9 cellular contexts compared by ENCODE assay signal in genomic region chr10:100510533-100511308, GRCh38. TPM values are rescaled to one million over a fixed set of nuclear protein-coding genes. Genes with fewer than 3 reads are reported as not detected.
DNase-seq lines count a peak whose midpoint lies in the region; ATAC-seq, FAIRE-seq and TF ChIP-seq lines count a peak whose summit lies in the region.
"Had no signal": no experiment of that assay in that cellular context is flagged by ENCODE, and none has a peak within 500 bp of the region (broad histone marks: within the 10 kb centered on the region; RNA-seq: fewer than 3 reads in every experiment).

No MANE protein-coding gene starts in this region.

- H2AFZ ChIP-seq in keratinocyte (ENCODE audit: control insufficient read depth, low read length): no peak overlapping the region

- POLR2A ChIA-PET in activated CD8-positive, alpha-beta T cell treated with anti-CD3 and anti-CD28 coated beads, Interleukin-2, amount 10 ng/mL, durations not matched to agents 7 days and 5 days (lab: Charles Lee): interaction anchor here (0.8 to 9.0 kb wide), 13 partner anchors 8 to 164 kb away, joined by 3 to 102 read pairs (median 17); partner anchors contain the start of genes HIF1AN, NDUFB8, SCD and SEC31B

- intact Hi-C loops in right cardiac atrium (cut with DNase I): loop anchor here in 1 of 4 donors (10.0 kb wide), 1 partner anchor 166 kb away; the partner anchor contains the start of gene SCD

- CTCF ChIA-PET in activated CD8-positive, alpha-beta T cell treated with anti-CD3 and anti-CD28 coated beads, Interleukin-2, amount 10 ng/mL, durations not matched to agents 7 days and 5 days (lab: Charles Lee): interaction anchor here (1.1 to 9.8 kb wide), 15 partner anchors 7 to 487 kb away, joined by 3 to 253 read pairs (median 25); partner anchors contain the start of genes HIF1AN, NDUFB8, SCD and SEC31B

- peaks cover 68% of the 10 kb centered on the region for H3K36me3 Mint-ChIP-seq in activated CD8-positive, alpha-beta T cell treated with anti-CD3 and anti-CD28 coated beads, Interleukin-2, amount 10 ng/mL, durations not matched to agents 7 days and 5 days (ENCODE audit: low read depth)

- no peak overlapping the region for H3K4me2 ChIP-seq in keratinocyte (ENCODE audit: control insufficient read depth, extremely low read depth, insufficient read depth, low read depth, low read length)

- no peaks in the 10 kb centered on the region for H3K9me1 ChIP-seq in keratinocyte (ENCODE audit: control insufficient read depth, extremely low read depth, insufficient read depth, low read length)

- peaks cover 4% of the 10 kb centered on the region for H4K20me1 ChIP-seq in keratinocyte (ENCODE audit: control insufficient read depth, extremely low read depth, insufficient read depth, low read length)

- dilution Hi-C loops in keratinocyte (cut with MboI; ENCODE audit: extremely low pct_ligation_motif_present, low sequenced_read_pairs): no loop called here

- no peak overlapping the region for H3K9ac ChIP-seq in keratinocyte (ENCODE audit: control insufficient read depth, extremely low read depth, insufficient read depth, low read length)

- no peak for TF ChIP-seq EP300 in upper lobe of left lung (IDR thresholded peaks at IDR 0.05)

- no peak for TF ChIP-seq POLR2A in upper lobe of left lung (IDR thresholded peaks at IDR 0.05)

- H3K4me3 ChIP-seq in keratinocyte (ENCODE audit: control insufficient read depth in 2 of 3, extremely low read depth in 1 of 3, insufficient read depth in 2 of 3, low read depth in 1 of 3, low read length in 3 of 3): no peak overlapping the region
- no peak overlapping the region for H3K4me3 ChIP-seq in upper lobe of left lung
- H3K4me3 ChIP-seq in right cardiac atrium (ENCODE audit: low read length): no peak overlapping the region
- H3K4me3 ChIP-seq: K562 had no signal

- H3K4me1 ChIP-seq in keratinocyte (ENCODE audit: control insufficient read depth, extremely low read depth, insufficient read depth, low read length): peaks cover 12% of the 10 kb centered on the region
- peaks cover 0 to 6% (median 0%) of the 10 kb centered on the region in 4 donors for H3K4me1 ChIP-seq in upper lobe of left lung
- H3K4me1 ChIP-seq in right cardiac atrium (ENCODE audit: control insufficient read depth, insufficient read depth, low read length): no peaks in the 10 kb centered on the region

- no peaks in the 10 kb centered on the region for H3K27me3 Mint-ChIP-seq in activated CD8-positive, alpha-beta T cell treated with anti-CD3 and anti-CD28 coated beads, Interleukin-2, amount 10 ng/mL, durations not matched to agents 7 days and 5 days (ENCODE audit: low read depth)

- H3K9me3 Mint-ChIP-seq in activated CD8-positive, alpha-beta T cell treated with anti-CD3 and anti-CD28 coated beads, Interleukin-2, amount 10 ng/mL, durations not matched to agents 7 days and 5 days (ENCODE audit: insufficient read depth): no peaks in the 10 kb centered on the region

- peak in 3 of 4 experiments; percentile 28 to 51 (median 40) for DNase-seq in activated CD4-positive, CD25-positive, alpha-beta regulatory T cell (lab: John Stamatoyannopoulos, UW)
- DNase-seq in activated CD4-positive, CD25-positive, alpha-beta regulatory T cell treated with anti-CD3 and anti-CD28 coated beads, Interleukin-2, amount 50 U/mL, for 72 hours: no peak
- peak; percentile 92 for DNase-seq in activated CD8-positive, alpha-beta T cell treated with anti-CD3 and anti-CD28 coated beads, Interleukin-2, amount 10 ng/mL, durations not matched to agents 7 days and 5 days
- DNase-seq in keratinocyte (ENCODE audit: low read depth, low spot score): no peak
- peak in 1 of 2 donors; percentile 36 for DNase-seq in upper lobe of left lung
- DNase-seq in right cardiac atrium: no peak

- peak overlapping the region; percentile 78 for H3K4me3 Mint-ChIP-seq in activated CD8-positive, alpha-beta T cell treated with anti-CD3 and anti-CD28 coated beads, Interleukin-2, amount 10 ng/mL, durations not matched to agents 7 days and 5 days

- H3K27me3 ChIP-seq in keratinocyte (ENCODE audit: control insufficient read depth, extremely low read depth, insufficient read depth, low read length): no peaks in the 10 kb centered on the region
- no peaks in the 10 kb centered on the region for H3K27me3 ChIP-seq in upper lobe of left lung
- H3K27me3 ChIP-seq in right cardiac atrium (ENCODE audit: control insufficient read depth, insufficient read depth): no peaks in the 10 kb centered on the region

- no peaks in the 10 kb centered on the region for H3K79me2 ChIP-seq in keratinocyte (ENCODE audit: control insufficient read depth, insufficient read depth, low read length)

- no peak for TF ChIP-seq CTCF in keratinocyte (optimal IDR thresholded peaks at IDR 0.05 in 1 of 3, IDR thresholded peaks at IDR 0.05 in 1 of 3, conservative IDR thresholded peaks at IDR 0.05 in 1 of 3; ENCODE audit: extremely low read depth in 1 of 3, insufficient read depth in 2 of 3, low read length in 3 of 3)
- TF ChIP-seq CTCF in upper lobe of left lung (IDR thresholded peaks at IDR 0.05): no peak

- no peaks in the 10 kb centered on the region for H3K9me3 ChIP-seq in keratinocyte (ENCODE audit: control insufficient read depth, low read depth, low read length)
- H3K9me3 ChIP-seq in upper lobe of left lung: no peaks in the 10 kb centered on the region
- H3K9me3 ChIP-seq in right cardiac atrium (ENCODE audit: control insufficient read depth, low read length): no peaks in the 10 kb centered on the region

- peak; percentile 29 for FAIRE-seq in keratinocyte (lab: Jason Lieb, UNC)
- FAIRE-seq: K562 had no signal

- peaks cover 75% of the 10 kb centered on the region for H3K4me1 Mint-ChIP-seq in activated CD8-positive, alpha-beta T cell treated with anti-CD3 and anti-CD28 coated beads, Interleukin-2, amount 10 ng/mL, durations not matched to agents 7 days and 5 days (ENCODE audit: low read depth)

- H3K36me3 ChIP-seq in keratinocyte (ENCODE audit: control insufficient read depth in 2 of 2, extremely low read depth in 1 of 2, insufficient read depth in 2 of 2, low read length in 2 of 2) (peaks cover 0 to 4% of the 10 kb centered on the region in 2 experiments), upper lobe of left lung (peaks cover 0 to 24% (median 12%) of the 10 kb centered on the region in 4 donors)

- no peak overlapping the region for H3K27ac ChIP-seq in keratinocyte (ENCODE audit: control insufficient read depth, insufficient read depth, low read length)
- H3K27ac ChIP-seq in upper lobe of left lung: no peak overlapping the region
- H3K27ac ChIP-seq in right cardiac atrium (ENCODE audit: low read length): no peak overlapping the region

- H3K27ac Mint-ChIP-seq in activated CD8-positive, alpha-beta T cell treated with anti-CD3 and anti-CD28 coated beads, Interleukin-2, amount 10 ng/mL, durations not matched to agents 7 days and 5 days: peak overlapping the region; percentile 94

- ATAC-seq in activated CD8-positive, alpha-beta T cell treated with anti-CD3 and anti-CD28 coated beads, Interleukin-2, amount 10 ng/mL, durations not matched to agents 7 days and 5 days: peak; percentile 81
- ATAC-seq in upper lobe of left lung (ENCODE audit: low FRiP score in 2 of 2) (peak; percentile 12 to 67), GM19463 (IDR thresholded peaks at IDR 0.05; ENCODE audit: unreplicated experiment) (no peak), right cardiac atrium (no peak), HG02870 (IDR thresholded peaks at IDR 0.05; ENCODE audit: unreplicated experiment) (no peak)
- ATAC-seq: K562 had no signal

- 64 to 68% methylated on average over 7 of the region's 7 CpGs for WGBS in upper lobe of left lung, 2 donors
- WGBS in right cardiac atrium: 85% methylated on average over 7 of the region's 7 CpGs

RNA-seq across cellular contexts. Expression of gene SEC31B, which starts 8.9 kb away (rescaled TPM):
- 100 to 1,000 TPM; 164 to 172 TPM for total RNA-seq in activated CD8-positive, alpha-beta T cell treated with anti-CD3 and anti-CD28 coated beads, Interleukin-2, amount 10 ng/mL, durations not matched to agents 7 days and 5 days
- polyA plus RNA-seq in keratinocyte (3.4 to 6.6 TPM (median 4.9 TPM) in 3 replicates), right cardiac atrium (7.7 TPM)
- 1.4 TPM for polyA plus RNA-seq in keratinocyte (2011; ENCODE audit: low read depth)
- 0.12 and 0.49 TPM in 2 replicates for polyA plus RNA-seq in keratinocyte (2011; cell fraction: cytosol; rRNA removed)
- polyA plus RNA-seq in keratinocyte (2011; cell fraction: nucleus; rRNA removed): 45.5 and 51.0 TPM in 2 replicates
- 1.5 and 4.6 TPM in 2 replicates for polyA plus RNA-seq in keratinocyte (2012; ENCODE audit: low replicate concordance)
- 4.9 to 6.0 TPM (median 5.2 TPM) in 3 replicates for polyA minus RNA-seq in keratinocyte
- not detected for polyA minus RNA-seq in keratinocyte (2011; cell fraction: cytosol; rRNA and poly(A)+ RNA removed)
- polyA minus RNA-seq in keratinocyte (2011; cell fraction: nucleus; rRNA and poly(A)+ RNA removed): 5.1 and 9.7 TPM in 2 replicates
- total RNA-seq in upper lobe of left lung (10 to 100 TPM in 3 of 6 donors, 1 to 10 TPM in 3; 3.6 to 43.0 (median 10.3) TPM), right cardiac atrium (10 to 100 TPM in 1 of 4 donors, 1 to 10 TPM in 3; 6.7 to 10.2 (median 8.5) TPM)

RNA-seq across cellular contexts. Expression of gene NDUFB8, which starts 18.9 kb away (rescaled TPM):
- total RNA-seq in activated CD8-positive, alpha-beta T cell treated with anti-CD3 and anti-CD28 coated beads, Interleukin-2, amount 10 ng/mL, durations not matched to agents 7 days and 5 days: 100 to 1,000 TPM; 290 to 293 TPM
- polyA plus RNA-seq in keratinocyte (178 to 184 TPM (median 178 TPM) in 3 replicates), right cardiac atrium (1,100 TPM)
- 83.6 TPM for polyA plus RNA-seq in keratinocyte (2011; ENCODE audit: low read depth)
- polyA plus RNA-seq in keratinocyte (2011; cell fraction: cytosol; rRNA removed): 128 and 154 TPM in 2 replicates
- 105 and 106 TPM in 2 replicates for polyA plus RNA-seq in keratinocyte (2011; cell fraction: nucleus; rRNA removed)
- polyA plus RNA-seq in keratinocyte (2012; ENCODE audit: low replicate concordance): 146 and 219 TPM in 2 replicates
- polyA minus RNA-seq in keratinocyte: 104 to 165 TPM (median 129 TPM) in 3 replicates
- 78.1 TPM for polyA minus RNA-seq in keratinocyte (2011; cell fraction: cytosol; rRNA and poly(A)+ RNA removed)
- 19.7 and 28.8 TPM in 2 replicates for polyA minus RNA-seq in keratinocyte (2011; cell fraction: nucleus; rRNA and poly(A)+ RNA removed)
- total RNA-seq in upper lobe of left lung (100 to 1,000 TPM; 110 to 152 (median 137) TPM), right cardiac atrium (100 to 1,000 TPM; 344 to 447 (median 412) TPM)

RNA-seq across cellular contexts. Expression of gene HIF1AN, which starts 25.0 kb away (rescaled TPM):
- total RNA-seq in activated CD8-positive, alpha-beta T cell treated with anti-CD3 and anti-CD28 coated beads, Interleukin-2, amount 10 ng/mL, durations not matched to agents 7 days and 5 days: 10 to 100 TPM; 46.5 to 48.1 TPM
- polyA plus RNA-seq in keratinocyte: 12.3 to 16.8 TPM (median 13.9 TPM) in 3 replicates
- polyA plus RNA-seq in keratinocyte (2011; ENCODE audit: low read depth): 7.1 TPM
- polyA plus RNA-seq in keratinocyte (2011; cell fraction: cytosol; rRNA removed): 8.4 and 18.2 TPM in 2 replicates
- 17.4 and 19.1 TPM in 2 replicates for polyA plus RNA-seq in keratinocyte (2011; cell fraction: nucleus; rRNA removed)
- polyA plus RNA-seq in keratinocyte (2012; ENCODE audit: low replicate concordance): 15.6 and 21.0 TPM in 2 replicates
- 20.5 to 29.1 TPM (median 20.7 TPM) in 3 replicates for polyA minus RNA-seq in keratinocyte
- polyA minus RNA-seq in keratinocyte (2011; cell fraction: cytosol; rRNA and poly(A)+ RNA removed): 11.1 TPM
- polyA minus RNA-seq in keratinocyte (2011; cell fraction: nucleus; rRNA and poly(A)+ RNA removed): 8.2 and 16.4 TPM in 2 replicates
- 10 to 100 TPM in 4 of 6 donors, 1 to 10 TPM in 2; 7.2 to 34.6 (median 18.4) TPM for total RNA-seq in upper lobe of left lung
- total RNA-seq in right cardiac atrium: 10 to 100 TPM; 32.1 to 41.1 (median 35.5) TPM
- polyA plus RNA-seq in right cardiac atrium: 9.5 TPM

RNA-seq across cellular contexts. Expression of gene WNT8B, which starts 47.9 kb away (rescaled TPM):
- total RNA-seq in activated CD8-positive, alpha-beta T cell treated with anti-CD3 and anti-CD28 coated beads, Interleukin-2, amount 10 ng/mL, durations not matched to agents 7 days and 5 days: under 1 TPM; 0.18 to 0.37 TPM
- not detected in 3 replicates for polyA plus RNA-seq in keratinocyte
- polyA plus RNA-seq in keratinocyte (2011; ENCODE audit: low read depth): not detected
- not detected in 2 replicates for polyA plus RNA-seq in keratinocyte (2011; cell fraction: cytosol; rRNA removed)
- polyA plus RNA-seq in keratinocyte (2011; cell fraction: nucleus; rRNA removed): not detected in 2 replicates
- not detected in 2 replicates for polyA plus RNA-seq in keratinocyte (2012; ENCODE audit: low replicate concordance)
- not detected in 3 replicates for polyA minus RNA-seq in keratinocyte
- not detected for polyA minus RNA-seq in keratinocyte (2011; cell fraction: cytosol; rRNA and poly(A)+ RNA removed)
- polyA minus RNA-seq in keratinocyte (2011; cell fraction: nucleus; rRNA and poly(A)+ RNA removed): not detected in 2 replicates
- under 1 TPM in 1 of 6 donors, not detected in 5; 0.17 TPM for total RNA-seq in upper lobe of left lung
- total RNA-seq in right cardiac atrium: not detected
- not detected for polyA plus RNA-seq in right cardiac atrium
- total RNA-seq: K562 had no signal
- polyA plus RNA-seq: K562 had no signal

Comparison
In these comparisons a context has a peak if more than half of its experiments do, and no peak if none do; other contexts are left out.
1. DNase-seq: peak in activated CD4-positive, CD25-positive, alpha-beta regulatory T cell (3 of 4) and activated CD8-positive, alpha-beta T cell treated with anti-CD3 and anti-CD28 coated beads, Interleukin-2, amount 10 ng/mL, durations not matched to agents 7 days and 5 days (single experiment); none in activated CD4-positive, CD25-positive, alpha-beta regulatory T cell treated with anti-CD3 and anti-CD28 coated beads, Interleukin-2, amount 50 U/mL, for 72 hours (single experiment), keratinocyte (single experiment) and right cardiac atrium (0 of 3).
2. ATAC-seq: peak in activated CD8-positive, alpha-beta T cell treated with anti-CD3 and anti-CD28 coated beads, Interleukin-2, amount 10 ng/mL, durations not matched to agents 7 days and 5 days (single experiment) and upper lobe of left lung (2 of 2); none in GM19463 (single experiment), right cardiac atrium (0 of 2) and HG02870 (single experiment).